In genomic region chr1:180884588-180885300, GRCh38 we compare ENCODE assay signal across 26 cellular contexts. TPM values are rescaled to one million over a fixed set of nuclear protein-coding genes. Genes with fewer than 3 reads are reported as not detected.
"Had no signal": no experiment of that assay in that cellular context is flagged by ENCODE, and none has a peak within 500 bp of the region (broad histone marks: within the 10 kb centered on the region; RNA-seq: fewer than 3 reads in every experiment).

No MANE protein-coding gene starts in this region.

- H3K27me3 Mint-ChIP-seq: activated CD4-positive, alpha-beta memory T cell treated with anti-CD3 and anti-CD28 coated beads for 36 hours; activated CD4-positive, alpha-beta T cell treated with anti-CD3 and anti-CD28 coated beads for 36 hours; activated CD4-positive, alpha-beta T cell treated with anti-CD3 and anti-CD28 coated beads, Interleukin-2, amount 10 ng/mL, durations not matched to agents 24 days and 14 days; activated naive CD8-positive, alpha-beta T cell; activated T-helper 17 cell treated with anti-CD3 and anti-CD28 coated beads, Interleukin-2, amount 50 U/mL, for 72 hours; brain; central memory CD8-positive, alpha-beta T cell; effector memory CD8-positive, alpha-beta T cell had no signal

- DNase-seq: activated CD4-positive, alpha-beta memory T cell treated with anti-CD3 and anti-CD28 coated beads for 36 hours; activated CD4-positive, alpha-beta T cell treated with anti-CD3 and anti-CD28 coated beads for 36 hours; activated CD4-positive, alpha-beta T cell treated with anti-CD3 and anti-CD28 coated beads, Interleukin-2, amount 10 ng/mL, durations not matched to agents 24 days and 14 days; activated CD4-positive, CD25-positive, alpha-beta regulatory T cell; activated CD4-positive, CD25-positive, alpha-beta regulatory T cell treated with anti-CD3 and anti-CD28 coated beads, Interleukin-2, amount 50 U/mL, for 72 hours; activated CD8-positive, alpha-beta memory T cell treated with anti-CD3 and anti-CD28 coated beads for 24 hours; activated effector memory CD4-positive, alpha-beta T cell treated with Interleukin-2 at 50 U/mL for 16 hours; activated gamma-delta T cell treated with Interleukin-2 at 50 U/mL for 16 hours; activated naive CD4-positive, alpha-beta T cell treated with anti-CD3 and anti-CD28 coated beads, Interleukin-2, amount 50 U/mL, for 16 hours; activated naive CD4-positive, alpha-beta T cell treated with Interleukin-2 at 50 U/mL for 16 hours; activated T-cell treated with anti-CD3 and anti-CD28 coated beads, Interleukin-2, amount 50 U/mL, for 4 hours; dermis blood vessel endothelial cell; effector CD4-positive, alpha-beta T cell; effector memory CD8-positive, alpha-beta T cell; esophagus squamous epithelium; foreskin melanocyte; T-helper 2 cell had no signal

- H3K4me3 ChIP-seq: ascending aorta, coronary artery, esophagus squamous epithelium, gastroesophageal sphincter had no signal

- H3K27ac Mint-ChIP-seq: activated CD4-positive, alpha-beta memory T cell treated with anti-CD3 and anti-CD28 coated beads for 36 hours; activated CD4-positive, alpha-beta T cell treated with anti-CD3 and anti-CD28 coated beads for 36 hours; activated CD4-positive, alpha-beta T cell treated with anti-CD3 and anti-CD28 coated beads, Interleukin-2, amount 10 ng/mL, durations not matched to agents 24 days and 14 days; activated naive CD8-positive, alpha-beta T cell; activated T-helper 17 cell treated with anti-CD3 and anti-CD28 coated beads, Interleukin-2, amount 50 U/mL, for 72 hours; effector memory CD8-positive, alpha-beta T cell had no signal

- H3K27me3 ChIP-seq: ascending aorta, esophagus squamous epithelium, gastroesophageal sphincter had no signal

- H3K27ac ChIP-seq: ascending aorta, coronary artery, epithelial cell of prostate, esophagus squamous epithelium, gastroesophageal sphincter had no signal

- FAIRE-seq: bronchial epithelial cell had no signal

- H3K4me3 Mint-ChIP-seq: activated CD4-positive, alpha-beta memory T cell treated with anti-CD3 and anti-CD28 coated beads for 36 hours; activated CD4-positive, alpha-beta T cell treated with anti-CD3 and anti-CD28 coated beads for 36 hours; activated CD4-positive, alpha-beta T cell treated with anti-CD3 and anti-CD28 coated beads, Interleukin-2, amount 10 ng/mL, durations not matched to agents 24 days and 14 days; activated naive CD8-positive, alpha-beta T cell; activated T-cell treated with anti-CD3 and anti-CD28 coated beads, Interleukin-2, amount 50 U/mL, for 4 hours; activated T-helper 17 cell treated with anti-CD3 and anti-CD28 coated beads, Interleukin-2, amount 50 U/mL, for 72 hours; brain; central memory CD8-positive, alpha-beta T cell; effector memory CD8-positive, alpha-beta T cell had no signal

- ATAC-seq: activated CD4-positive, alpha-beta T cell treated with anti-CD3 and anti-CD28 coated beads for 36 hours; activated T-cell treated with anti-CD3 and anti-CD28 coated beads, Interleukin-2, amount 50 U/mL, for 4 hours; activated T-helper 17 cell treated with anti-CD3 and anti-CD28 coated beads, Interleukin-2, amount 50 U/mL, for 72 hours; effector memory CD8-positive, alpha-beta T cell; gastroesophageal sphincter had no signal

- H3K4me1 ChIP-seq: ascending aorta, esophagus squamous epithelium, gastroesophageal sphincter had no signal

- H3K9me3 ChIP-seq: ascending aorta, esophagus squamous epithelium, gastroesophageal sphincter had no signal

- H3K9me3 Mint-ChIP-seq: activated CD4-positive, alpha-beta memory T cell treated with anti-CD3 and anti-CD28 coated beads for 36 hours; activated CD4-positive, alpha-beta T cell treated with anti-CD3 and anti-CD28 coated beads, Interleukin-2, amount 10 ng/mL, durations not matched to agents 24 days and 14 days; activated T-cell treated with anti-CD3 and anti-CD28 coated beads, Interleukin-2, amount 50 U/mL, for 4 hours; activated T-helper 17 cell treated with anti-CD3 and anti-CD28 coated beads, Interleukin-2, amount 50 U/mL, for 72 hours; brain; central memory CD8-positive, alpha-beta T cell; effector memory CD8-positive, alpha-beta T cell had no signal

- H3K4me1 Mint-ChIP-seq: activated CD4-positive, alpha-beta T cell treated with anti-CD3 and anti-CD28 coated beads for 36 hours; activated T-helper 17 cell treated with anti-CD3 and anti-CD28 coated beads, Interleukin-2, amount 50 U/mL, for 72 hours; central memory CD8-positive, alpha-beta T cell had no signal

RNA-seq across cellular contexts. Expression of gene KIAA1614, which starts 28.0 kb away (rescaled TPM):
- total RNA-seq: activated CD4-positive, alpha-beta memory T cell treated with anti-CD3 and anti-CD28 coated beads for 36 hours had no signal
